Comparison of ENCODE assay signal across 25 cellular contexts in the genomic region with DNA sequence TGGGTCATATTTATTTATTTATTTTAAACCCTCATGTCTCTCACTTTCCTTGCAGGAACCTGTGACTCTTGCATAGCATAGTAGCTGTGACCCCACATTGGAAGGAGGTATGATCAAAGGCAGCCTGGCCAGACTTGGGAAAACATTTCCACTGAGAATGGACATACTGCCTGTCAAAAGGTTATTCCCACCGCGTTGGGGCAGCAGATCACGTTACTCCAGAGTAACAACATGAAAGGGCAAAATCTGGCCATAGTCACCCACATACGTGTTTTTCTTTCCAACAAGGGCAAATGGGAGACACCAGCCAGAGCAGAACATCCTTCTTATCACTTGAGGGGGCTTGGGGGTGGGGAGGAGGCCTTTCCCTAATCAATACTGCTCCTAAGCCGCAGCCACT.
"Had no signal": no experiment of that assay in that cellular context is flagged by ENCODE, and none has a peak within 500 bp of the region (broad histone marks: within the 10 kb centered on the region; RNA-seq: fewer than 3 reads in every experiment).

No MANE protein-coding gene starts in this region.

- H3K27ac Mint-ChIP-seq: activated naive CD8-positive, alpha-beta T cell treated with anti-CD3 and anti-CD28 coated beads for 36 hours; natural killer cell; stimulated activated memory B cell treated with anti-CD40 and anti-IgM and Interleukin-4, amounts not matched to agents 10 μg/mL and 1 μg/mL and 100 μg/mL, for 72 hours had no signal

- H3K79me2 ChIP-seq: parathyroid adenoma had no signal

- H3K27me3 Mint-ChIP-seq: activated naive CD8-positive, alpha-beta T cell treated with anti-CD3 and anti-CD28 coated beads for 36 hours; stimulated activated memory B cell treated with anti-CD40 and anti-IgM and Interleukin-4, amounts not matched to agents 10 μg/mL and 1 μg/mL and 100 μg/mL, for 72 hours had no signal

- H3K36me3 Mint-ChIP-seq: natural killer cell; stimulated activated memory B cell treated with anti-CD40 and anti-IgM and Interleukin-4, amounts not matched to agents 10 μg/mL and 1 μg/mL and 100 μg/mL, for 72 hours; WTC11 had no signal

- H3K4me1 ChIP-seq: left lung, parathyroid adenoma, right lobe of liver had no signal

- H3K9me3 ChIP-seq: left lung, right lobe of liver, stomach, suprapubic skin, tibial nerve had no signal

- H3K9me3 Mint-ChIP-seq: activated naive CD8-positive, alpha-beta T cell treated with anti-CD3 and anti-CD28 coated beads for 36 hours; activated T-cell treated with anti-CD3 and anti-CD28 coated beads, Interleukin-2, amount 50 U/mL, for 4 hours; natural killer cell; stimulated activated memory B cell treated with anti-CD40 and anti-IgM and Interleukin-4, amounts not matched to agents 10 μg/mL and 1 μg/mL and 100 μg/mL, for 72 hours; WTC11 had no signal

- H3K36me3 ChIP-seq: cardiac muscle cell, left lung, right lobe of liver, stomach, suprapubic skin, tibial nerve had no signal

- H3K27ac ChIP-seq: cardiac muscle cell, epithelial cell of prostate, left lung, parathyroid adenoma, right lobe of liver, skin epidermis, stomach, suprapubic skin, tibial nerve had no signal

- H3K4me3 Mint-ChIP-seq: activated naive CD8-positive, alpha-beta T cell treated with anti-CD3 and anti-CD28 coated beads for 36 hours; activated T-cell treated with anti-CD3 and anti-CD28 coated beads, Interleukin-2, amount 50 U/mL, for 4 hours; natural killer cell; stimulated activated memory B cell treated with anti-CD40 and anti-IgM and Interleukin-4, amounts not matched to agents 10 μg/mL and 1 μg/mL and 100 μg/mL, for 72 hours had no signal

- ATAC-seq: activated T-cell treated with anti-CD3 and anti-CD28 coated beads, Interleukin-2, amount 50 U/mL, for 4 hours; left lung; natural killer cell; right lobe of liver; stimulated activated memory B cell treated with anti-CD40 and anti-IgM and Interleukin-4, amounts not matched to agents 10 μg/mL and 1 μg/mL and 100 μg/mL, for 72 hours had no signal

- H3K27me3 ChIP-seq: cardiac muscle cell, left lung, right lobe of liver, stomach, suprapubic skin, tibial nerve had no signal

- H3K9ac ChIP-seq: parathyroid adenoma had no signal

- H2AFZ ChIP-seq: parathyroid adenoma had no signal

- DNase-seq: activated CD4-positive, alpha-beta T cell treated with anti-CD3 and anti-CD28 coated beads, Interleukin-2, amount 50 U/mL, for 4 hours; activated CD8-positive, alpha-beta memory T cell treated with anti-CD3 and anti-CD28 coated beads for 24 hours; activated CD8-positive, alpha-beta memory T cell treated with anti-CD3 and anti-CD28 coated beads, Interleukin-2, amount 50 U/mL, for 4 hours; activated naive CD4-positive, alpha-beta T cell treated with Interleukin-2 at 50 U/mL for 16 hours; activated naive CD8-positive, alpha-beta T cell treated with anti-CD3 and anti-CD28 coated beads for 36 hours; activated T-cell treated with anti-CD3 and anti-CD28 coated beads, Interleukin-2, amount 50 U/mL, for 4 hours; cortex of kidney; foreskin fibroblast; left lung; midbrain; natural killer cell; nucleus accumbens; right lobe of liver; stimulated activated CD4-positive, alpha-beta T cell treated with anti-CD3 and anti-CD28 coated beads, Interleukin-15, amount 100 ng/mL, for 24 hours; stomach; T-helper 9 cell had no signal

- H3K4me3 ChIP-seq: cardiac muscle cell, left lung, lung, right lobe of liver, skin epidermis, stomach, suprapubic skin, tibial nerve had no signal
